1 cellular context compared by ENCODE assay signal in the genomic region with DNA sequence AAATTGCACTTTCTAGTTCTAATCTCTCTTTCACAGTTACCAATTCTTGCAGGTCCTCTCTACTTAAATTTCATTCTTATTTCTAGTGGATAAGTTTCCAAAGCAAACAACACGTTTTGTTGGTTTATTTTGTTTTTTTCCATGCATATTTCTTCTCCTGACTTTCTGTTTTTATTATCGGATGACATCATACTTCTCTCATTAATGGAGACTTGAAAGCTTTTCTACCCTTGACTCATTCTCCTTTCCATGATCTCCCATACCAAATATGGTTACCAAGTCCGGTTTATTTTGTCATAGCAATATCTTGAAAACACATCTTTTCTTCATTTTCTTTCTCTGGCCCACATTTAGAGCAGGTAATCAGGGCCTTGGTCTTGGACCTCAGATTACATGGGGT.
A peak's percentile ranks its signal among the peaks of the same experiment; 100 is the strongest.
TF ChIP-seq lines count a peak whose summit lies in the region.

No MANE protein-coding gene starts in this region.

TF ChIP-seq in HepG2, 621 proteins besides CTCF, POLR2A, EP300 and RAD21:
- TF ChIP-seq MBD4 (IDR thresholded peaks at IDR 0.05; ENCODE audit: borderline replicate concordance, low read length) (no peak), ATF7 (IDR thresholded peaks at IDR 0.05) (peak; percentile 93), ATF7 (CRISPR knock-in tag; IDR thresholded peaks at IDR 0.05) (no peak)
